ENCODE assay signal across 9 cellular contexts in the genomic region with DNA sequence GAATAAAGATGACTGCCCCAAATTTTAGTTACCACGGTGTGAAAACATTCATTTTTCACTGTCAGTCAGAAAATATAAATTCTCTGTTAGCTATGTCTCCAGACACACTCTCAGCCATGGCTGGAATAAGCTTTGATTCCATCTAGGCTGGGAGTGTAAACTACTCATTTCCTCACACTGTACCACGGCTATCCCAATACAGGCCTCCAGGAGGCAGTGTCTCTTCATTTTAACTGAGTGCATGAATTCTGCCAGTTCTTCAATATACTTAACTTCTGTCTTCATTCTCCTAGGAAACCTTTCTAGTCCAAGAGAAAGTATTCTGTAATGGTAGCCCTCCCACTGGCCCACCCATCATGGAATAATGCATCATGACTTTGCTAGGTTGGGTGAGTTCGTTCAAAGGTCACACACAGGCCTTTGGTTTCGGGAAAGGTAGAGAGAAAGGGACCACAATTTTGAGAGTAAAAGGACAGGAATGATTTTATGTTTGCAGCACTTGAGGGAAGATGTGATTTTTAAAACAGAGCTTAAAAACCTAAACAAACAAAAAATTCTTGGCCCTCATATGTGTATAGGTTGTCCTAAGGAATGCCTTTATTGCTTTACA.
DNase-seq lines count a peak whose midpoint lies in the region; ATAC-seq, FAIRE-seq and TF ChIP-seq lines count a peak whose summit lies in the region.
"Had no signal": no experiment of that assay in that cellular context is flagged by ENCODE, and none has a peak within 500 bp of the region (broad histone marks: within the 10 kb centered on the region; RNA-seq: fewer than 3 reads in every experiment).

No MANE protein-coding gene starts in this region.

- H3K27ac Mint-ChIP-seq in astrocyte (ENCODE audit: unreplicated experiment): no peak overlapping the region
- H3K27ac Mint-ChIP-seq: activated naive CD4-positive, alpha-beta T cell treated with anti-CD3 and anti-CD28 coated beads, Interleukin-2, amount 50 U/mL, for 24 hours had no signal

- H4K20me1 ChIP-seq in astrocyte (ENCODE audit: insufficient read depth, low read length): no peaks in the 10 kb centered on the region

- H3K9me3 Mint-ChIP-seq in astrocyte (ENCODE audit: unreplicated experiment): no peaks in the 10 kb centered on the region
- H3K9me3 Mint-ChIP-seq: activated naive CD4-positive, alpha-beta T cell treated with anti-CD3 and anti-CD28 coated beads, Interleukin-2, amount 50 U/mL, for 24 hours had no signal

- TF ChIP-seq POLR2A in spleen (IDR thresholded peaks at IDR 0.05): no peak

- H3K9ac ChIP-seq in astrocyte (ENCODE audit: low read length): no peak overlapping the region

- H3K4me3 ChIP-seq in astrocyte (ENCODE audit: insufficient read depth, low read depth, low read length) (no peak overlapping the region), spleen (no peak overlapping the region)

- H3K4me1 Mint-ChIP-seq in astrocyte (ENCODE audit: low read depth, unreplicated experiment): no peaks in the 10 kb centered on the region
- H3K4me1 Mint-ChIP-seq: activated naive CD4-positive, alpha-beta T cell treated with anti-CD3 and anti-CD28 coated beads, Interleukin-2, amount 50 U/mL, for 24 hours had no signal

- H3K27me3 ChIP-seq in astrocyte (ENCODE audit: insufficient read depth, low read length): no peaks in the 10 kb centered on the region
- no peaks in the 10 kb centered on the region for H3K27me3 ChIP-seq in spleen (replicated peaks in 1 of 7)

- 43 to 52% (median 46%) methylated on average over 4 of the region's 4 CpGs for WGBS in spleen, 5 donors

- H3K9me3 ChIP-seq in astrocyte (ENCODE audit: insufficient read depth, low read depth, low read length): no peaks in the 10 kb centered on the region
- H3K9me3 ChIP-seq in spleen: no peaks in the 10 kb centered on the region

- DNase-seq in D721Med (ENCODE audit: insufficient read length, low spot score) (no peak), NCI-H446 (lab: John Stamatoyannopoulos, UW) (peak; percentile 55 to 66), astrocyte (ENCODE audit: low read depth) (peak; percentile 4), hypothalamus (lab: John Stamatoyannopoulos, UW) (peak in 33 of 51 donors; percentile 6 to 83 (median 35)), spleen (no peak), DMS79 treated with DMSO at 0.1 percent for 48 hours (lab: John Stamatoyannopoulos, UW) (no peak)

- FAIRE-seq in D721Med (lab: Jason Lieb, UNC) (no peak), astrocyte (lab: Jason Lieb, UNC) (no peak)

- no peak overlapping the region for H3K4me2 ChIP-seq in astrocyte (ENCODE audit: low read length)

- no peaks in the 10 kb centered on the region for H3K79me2 ChIP-seq in astrocyte (ENCODE audit: insufficient read depth, low read length)

- H3K4me1 ChIP-seq in astrocyte (ENCODE audit: insufficient read depth, low read length) (no peaks in the 10 kb centered on the region), spleen (no peaks in the 10 kb centered on the region)

- H2AFZ ChIP-seq in astrocyte (ENCODE audit: low read depth, low read length): no peak overlapping the region

- no peaks in the 10 kb centered on the region for H3K36me3 Mint-ChIP-seq in astrocyte (ENCODE audit: low read depth, unreplicated experiment)
- H3K36me3 Mint-ChIP-seq: activated naive CD4-positive, alpha-beta T cell treated with anti-CD3 and anti-CD28 coated beads, Interleukin-2, amount 50 U/mL, for 24 hours had no signal

- H3K36me3 ChIP-seq in astrocyte (ENCODE audit: insufficient read depth, low read length) (no peaks in the 10 kb centered on the region), spleen (no peaks in the 10 kb centered on the region)

- no peak overlapping the region for H3K4me3 Mint-ChIP-seq in astrocyte (ENCODE audit: unreplicated experiment)
- H3K4me3 Mint-ChIP-seq: activated naive CD4-positive, alpha-beta T cell treated with anti-CD3 and anti-CD28 coated beads, Interleukin-2, amount 50 U/mL, for 24 hours had no signal

- peak; percentile 87 for TF ChIP-seq CTCF in D721Med (IDR thresholded peaks at IDR 0.05; ENCODE audit: insufficient read depth, missing control alignments)
- TF ChIP-seq CTCF in astrocyte (IDR thresholded peaks at IDR 0.05; ENCODE audit: insufficient read depth, low read depth, low read length): peak; percentile 86
- TF ChIP-seq CTCF in spleen (IDR thresholded peaks at IDR 0.05 in 8 of 11, conservative IDR thresholded peaks at IDR 0.05 in 3 of 11): peak; percentile 42 to 89 (median 68)

- H3K27ac ChIP-seq in astrocyte (ENCODE audit: low read depth, low read length) (no peak overlapping the region), spleen (peak overlapping the region in 1 of 8 donors; percentile 39)

- intact Hi-C loops in spleen (cut with DNase I; ENCODE audit: low total_unique reads): loop anchor here (5.0 to 10.0 kb wide), 2 partner anchors 143 to 295 kb away; no protein-coding TSS in a partner anchor

- peak; percentile 95 for ATAC-seq in GM18868 (IDR thresholded peaks at IDR 0.05; ENCODE audit: unreplicated experiment)
- ATAC-seq in HG03066 (IDR thresholded peaks at IDR 0.05; ENCODE audit: low read depth, unreplicated experiment): peak; percentile 87

- H3K27me3 Mint-ChIP-seq in astrocyte (ENCODE audit: low read depth, unreplicated experiment): peaks cover 4% of the 10 kb centered on the region

Comparison
In these comparisons a context has a peak if more than half of its experiments do, and no peak if none do; other contexts are left out.
1. DNase-seq: peak in NCI-H446 (2 of 2), astrocyte (single experiment) and hypothalamus (33 of 51); none in D721Med (single experiment), spleen (single experiment) and DMS79 treated with DMSO at 0.1 percent for 48 hours (single experiment).
2. Peak in every context shown above with its lines, with median percentiles within 50 percentile points of each other: CTCF ChIP-seq.